ENCODE assay signal across 6 cellular contexts in genomic region chr14:94025720-94026119, GRCh38. TPM values are rescaled to one million over a fixed set of nuclear protein-coding genes. Genes with fewer than 3 reads are reported as not detected.
DNase-seq lines count a peak whose midpoint lies in the region; ATAC-seq and TF ChIP-seq lines count a peak whose summit lies in the region.

No MANE protein-coding gene starts in this region.

- no peak overlapping the region for H3K27ac Mint-ChIP-seq in activated CD8-positive, alpha-beta memory T cell treated with anti-CD3 and anti-CD28 coated beads, Interleukin-2, amount 10 ng/mL, durations not matched to agents 7 days and 5 days
- no peak overlapping the region for H3K27ac Mint-ChIP-seq in stimulated activated naive CD8-positive, alpha-beta T cell treated with anti-CD3 and anti-CD28 coated beads, Interleukin-15, amount 100 ng/mL, for 72 hours

- no peaks in the 10 kb centered on the region for H3K36me3 Mint-ChIP-seq in activated CD8-positive, alpha-beta memory T cell treated with anti-CD3 and anti-CD28 coated beads, Interleukin-2, amount 10 ng/mL, durations not matched to agents 7 days and 5 days

- TF ChIP-seq CTCF in epithelial cell of esophagus (IDR thresholded peaks at IDR 0.05; ENCODE audit: insufficient read depth, low read depth, low read length, missing control alignments), result no peak

- H3K4me3 ChIP-seq in epithelial cell of esophagus (ENCODE audit: low read length), result peak overlapping the region; percentile 51

- CTCF ChIA-PET in activated CD8-positive, alpha-beta memory T cell treated with anti-CD3 and anti-CD28 coated beads, Interleukin-2, amount 10 ng/mL, durations not matched to agents 7 days and 5 days (lab: Charles Lee), result interaction anchor here (0.6 to 9.8 kb wide), 12 partner anchors 10 to 155 kb away, joined by 3 to 87 read pairs (median 3); no protein-coding TSS in a partner anchor

- no peak for DNase-seq in activated CD8-positive, alpha-beta memory T cell treated with anti-CD3 and anti-CD28 coated beads, Interleukin-2, amount 10 ng/mL, durations not matched to agents 7 days and 5 days
- DNase-seq in activated CD8-positive, alpha-beta memory T cell treated with anti-CD3 and anti-CD28 coated beads, Interleukin-2, amount 50 U/mL, for 4 hours, result no peak
- peak; percentile 60 for DNase-seq in epithelial cell of esophagus (ENCODE audit: low read depth)
- DNase-seq in stimulated activated naive CD8-positive, alpha-beta T cell treated with anti-CD3 and anti-CD28 coated beads, Interleukin-15, amount 100 ng/mL, for 72 hours, result no peak
- no peak for DNase-seq in NCI-H1105 treated with DMSO at 0.1 percent for 48 hours (lab: John Stamatoyannopoulos, UW)

- H3K4me3 Mint-ChIP-seq in activated CD8-positive, alpha-beta memory T cell treated with anti-CD3 and anti-CD28 coated beads, Interleukin-2, amount 10 ng/mL, durations not matched to agents 7 days and 5 days, result peak overlapping the region; percentile 64
- H3K4me3 Mint-ChIP-seq in stimulated activated naive CD8-positive, alpha-beta T cell treated with anti-CD3 and anti-CD28 coated beads, Interleukin-15, amount 100 ng/mL, for 72 hours, result peak overlapping the region; percentile 72 to 75

- H3K27me3 Mint-ChIP-seq in activated CD8-positive, alpha-beta memory T cell treated with anti-CD3 and anti-CD28 coated beads, Interleukin-2, amount 10 ng/mL, durations not matched to agents 7 days and 5 days, result no peaks in the 10 kb centered on the region
- peaks cover 16% of the 10 kb centered on the region for H3K27me3 Mint-ChIP-seq in stimulated activated naive CD8-positive, alpha-beta T cell treated with anti-CD3 and anti-CD28 coated beads, Interleukin-15, amount 100 ng/mL, for 72 hours

- H3K4me1 Mint-ChIP-seq in activated CD8-positive, alpha-beta memory T cell treated with anti-CD3 and anti-CD28 coated beads, Interleukin-2, amount 10 ng/mL, durations not matched to agents 7 days and 5 days, result peaks cover 62% of the 10 kb centered on the region
- H3K4me1 Mint-ChIP-seq in stimulated activated naive CD8-positive, alpha-beta T cell treated with anti-CD3 and anti-CD28 coated beads, Interleukin-15, amount 100 ng/mL, for 72 hours, result peaks cover 39% of the 10 kb centered on the region

- no peak for ATAC-seq in activated CD8-positive, alpha-beta memory T cell treated with anti-CD3 and anti-CD28 coated beads, Interleukin-2, amount 10 ng/mL, durations not matched to agents 7 days and 5 days
- ATAC-seq in stimulated activated naive CD8-positive, alpha-beta T cell treated with anti-CD3 and anti-CD28 coated beads, Interleukin-15, amount 100 ng/mL, for 72 hours, result no peak
- ATAC-seq in GM21619 (IDR thresholded peaks at IDR 0.05; ENCODE audit: unreplicated experiment), result no peak

- H3K9me3 Mint-ChIP-seq in activated CD8-positive, alpha-beta memory T cell treated with anti-CD3 and anti-CD28 coated beads, Interleukin-2, amount 10 ng/mL, durations not matched to agents 7 days and 5 days (ENCODE audit: low read depth), result no peaks in the 10 kb centered on the region
- no peaks in the 10 kb centered on the region for H3K9me3 Mint-ChIP-seq in stimulated activated naive CD8-positive, alpha-beta T cell treated with anti-CD3 and anti-CD28 coated beads, Interleukin-15, amount 100 ng/mL, for 72 hours

RNA-seq across cellular contexts. Expression of gene OTUB2, which starts 0.4 kb away (rescaled TPM):
- total RNA-seq in activated CD8-positive, alpha-beta memory T cell treated with anti-CD3 and anti-CD28 coated beads, Interleukin-2, amount 10 ng/mL, durations not matched to agents 7 days and 5 days, result 1 to 10 TPM; 3.4 to 4.2 TPM

RNA-seq across cellular contexts. Expression of gene CCDC197, which starts 28.6 kb away (rescaled TPM):
- under 1 TPM in 1 of 2 experiments, not detected in 1; 0.14 TPM for total RNA-seq in activated CD8-positive, alpha-beta memory T cell treated with anti-CD3 and anti-CD28 coated beads, Interleukin-2, amount 10 ng/mL, durations not matched to agents 7 days and 5 days

RNA-seq across cellular contexts. Expression of gene ASB2, which starts 49.4 kb away (rescaled TPM):
- 100 to 1,000 TPM; 116 to 177 TPM for total RNA-seq in activated CD8-positive, alpha-beta memory T cell treated with anti-CD3 and anti-CD28 coated beads, Interleukin-2, amount 10 ng/mL, durations not matched to agents 7 days and 5 days

RNA-seq across cellular contexts. Expression of gene DDX24, which starts 55.3 kb away (rescaled TPM):
- total RNA-seq in activated CD8-positive, alpha-beta memory T cell treated with anti-CD3 and anti-CD28 coated beads, Interleukin-2, amount 10 ng/mL, durations not matched to agents 7 days and 5 days, result 100 to 1,000 TPM; 211 to 244 TPM

RNA-seq across cellular contexts. Expression of gene IFI27L1, which starts 55.4 kb away (rescaled TPM):
- total RNA-seq in activated CD8-positive, alpha-beta memory T cell treated with anti-CD3 and anti-CD28 coated beads, Interleukin-2, amount 10 ng/mL, durations not matched to agents 7 days and 5 days, result 10 to 100 TPM; 42.8 to 55.4 TPM
